Comparison of ENCODE assay signal across 8 cellular contexts in the genomic region with DNA sequence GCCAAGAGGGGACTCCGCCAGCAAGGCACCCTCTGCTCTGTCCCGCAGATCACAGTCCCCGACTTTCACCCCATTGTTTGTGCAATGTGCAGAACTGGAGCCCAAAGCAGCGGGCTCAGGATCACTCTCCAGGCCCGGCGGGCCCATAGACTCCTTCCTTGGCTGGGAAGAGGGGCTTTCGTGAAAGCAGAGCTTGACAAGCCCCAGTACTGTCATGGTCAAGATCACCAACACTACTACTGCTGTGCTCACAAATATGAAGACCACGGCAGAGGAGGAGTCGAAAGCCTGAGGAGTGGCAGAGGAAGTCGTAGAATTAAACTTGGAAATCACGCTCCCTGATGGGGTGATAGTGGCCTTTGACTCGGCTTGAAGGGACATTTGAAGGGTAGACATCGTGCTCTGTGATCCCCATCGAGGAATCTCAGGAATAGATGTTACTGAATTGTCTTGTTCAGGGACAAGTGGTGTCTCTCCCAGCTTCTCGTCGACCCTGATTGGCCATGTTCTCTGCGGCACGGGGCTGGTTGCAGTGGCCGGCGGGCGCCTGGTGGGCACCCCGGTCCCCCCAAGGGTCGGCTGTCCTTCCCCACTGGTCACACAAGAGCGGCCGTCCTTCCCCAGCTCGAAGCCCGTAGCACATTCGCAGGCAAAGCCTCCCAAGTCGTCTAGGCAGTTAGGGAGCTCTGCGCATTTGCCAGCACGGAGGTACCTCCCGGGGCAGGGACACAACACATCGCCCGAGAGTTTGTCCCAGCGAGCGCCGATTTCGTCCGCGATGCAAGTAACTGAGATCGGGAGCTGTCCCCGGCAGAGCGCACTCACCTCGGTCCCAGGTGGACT. TPM values are rescaled to one million over a fixed set of nuclear protein-coding genes. Genes with fewer than 3 reads are reported as not detected.
A peak's percentile ranks its signal among the peaks of the same experiment; 100 is the strongest.
DNase-seq lines count a peak whose midpoint lies in the region; ATAC-seq and TF ChIP-seq lines count a peak whose summit lies in the region.
"Had no signal": no experiment of that assay in that cellular context is flagged by ENCODE, and none has a peak within 500 bp of the region (broad histone marks: within the 10 kb centered on the region; RNA-seq: fewer than 3 reads in every experiment).

No MANE protein-coding gene starts in this region.

- intact Hi-C loops in dorsolateral prefrontal cortex (cut with DNase I) (no loop called here), lower leg skin (cut with DNase I; ENCODE audit: low total_unique reads) (no loop called here)

- peaks cover 11% of the 10 kb centered on the region for H3K4me1 ChIP-seq in suprapubic skin

- POLR2A ChIA-PET in T-cell (lab: Charles Lee): no interaction called here

- no peaks in the 10 kb centered on the region for H3K36me3 ChIP-seq in suprapubic skin

- peaks cover 6 to 13% (median 12%) of the 10 kb centered on the region in 3 donors for H3K4me1 Mint-ChIP-seq in T-cell
- peaks cover 4% of the 10 kb centered on the region for H3K4me1 Mint-ChIP-seq in chondrocyte (ENCODE audit: low read depth)

- no peaks in the 10 kb centered on the region for H3K9me3 Mint-ChIP-seq in T-cell
- no peaks in the 10 kb centered on the region for H3K9me3 Mint-ChIP-seq in chondrocyte (ENCODE audit: low read depth)

- H3K4me3 ChIP-seq in dorsolateral prefrontal cortex (peak overlapping the region; percentile 1 to 69 (median 53)), lower leg skin (ENCODE audit: low read depth, poor library complexity, severe bottlenecking) (peak overlapping the region; percentile 16), suprapubic skin (peak overlapping the region; percentile 49)

- TF ChIP-seq CTCF in dorsolateral prefrontal cortex (IDR thresholded peaks at IDR 0.05 in 54 of 56, conservative IDR thresholded peaks at IDR 0.05 in 2 of 56; ENCODE audit: low read depth in 1 of 56, partially characterized antibody in 56 of 56) (no peak), lower leg skin (IDR thresholded peaks at IDR 0.05) (no peak), suprapubic skin (IDR thresholded peaks at IDR 0.05) (no peak), chondrocyte (IDR thresholded peaks at IDR 0.05) (no peak)

- H3K4me3 Mint-ChIP-seq in T-cell (peak overlapping the region; percentile 18 to 72 (median 29)), chondrocyte (ENCODE audit: unreplicated experiment) (no peak overlapping the region)

- no peak for TF ChIP-seq POLR2A in lower leg skin (IDR thresholded peaks at IDR 0.05)
- no peak for TF ChIP-seq POLR2A in suprapubic skin (IDR thresholded peaks at IDR 0.05)

- TF ChIP-seq EP300 in suprapubic skin (IDR thresholded peaks at IDR 0.05): no peak

- H3K36me3 Mint-ChIP-seq in T-cell (no peaks in the 10 kb centered on the region), chondrocyte (ENCODE audit: low read depth) (no peaks in the 10 kb centered on the region)

- no peak overlapping the region for H3K27ac Mint-ChIP-seq in T-cell
- H3K27ac Mint-ChIP-seq in chondrocyte (ENCODE audit: unreplicated experiment): no peak overlapping the region

- 29 to 49% methylated on average over 24 to 41 of the region's 44 CpGs for WGBS in lower leg skin, 2 donors
- WGBS in suprapubic skin: 56% methylated on average over 20 of the region's 44 CpGs

- H3K27me3 Mint-ChIP-seq in T-cell: peaks cover 26 to 32% of the 10 kb centered on the region in 2 donors
- peaks cover 32% of the 10 kb centered on the region for H3K27me3 Mint-ChIP-seq in chondrocyte (ENCODE audit: low read depth)

- CTCF ChIA-PET in T-cell (lab: Charles Lee): no interaction called here

- H3K27ac ChIP-seq in dorsolateral prefrontal cortex: peak overlapping the region in 46 of 59 donors; percentile 4 to 82 (median 62)
- peak overlapping the region; percentile 67 for H3K27ac ChIP-seq in suprapubic skin

- ATAC-seq in T-cell (replicated peaks in 1 of 4): no peak
- ATAC-seq in HG03457 (IDR thresholded peaks at IDR 0.05; ENCODE audit: unreplicated experiment): no peak

- peaks cover 0 to 36% (median 13%) of the 10 kb centered on the region in 45 donors for H3K27me3 ChIP-seq in dorsolateral prefrontal cortex
- peaks cover 24% of the 10 kb centered on the region for H3K27me3 ChIP-seq in suprapubic skin

- H3K9me3 ChIP-seq in suprapubic skin: no peaks in the 10 kb centered on the region

- DNase-seq in T-cell: no peak
- peak in 4 of 10 donors; percentile 5 to 46 (median 30) for DNase-seq in dorsolateral prefrontal cortex
- peak in 1 of 2 donors; percentile 83 for DNase-seq in lower leg skin (ENCODE audit: low spot score in 2 of 2)
- no peak for DNase-seq in suprapubic skin (ENCODE audit: low spot score in 2 of 2)
- no peak for DNase-seq in NCI-H2107 (lab: John Stamatoyannopoulos, UW)
- DNase-seq in chondrocyte (ENCODE audit: low spot score): no peak
- DNase-seq: T1000 had no signal

RNA-seq across cellular contexts. Expression of a gene that starts 1.1 kb away (rescaled TPM):
- not detected for total RNA-seq in T-cell
- 10 to 100 TPM in 38 of 120 experiments, 1 to 10 TPM in 82; 4.6 to 20.8 (median 8.9) TPM for total RNA-seq in dorsolateral prefrontal cortex
- total RNA-seq in lower leg skin: 10 to 100 TPM; 10.2 to 25.8 (median 16.9) TPM
- total RNA-seq in suprapubic skin: 10 to 100 TPM in 1 of 4 donors, 1 to 10 TPM in 3; 5.9 to 18.9 (median 8.6) TPM
- total RNA-seq in chondrocyte: not detected in 3 replicates

RNA-seq across cellular contexts. Expression of a gene that starts 47.1 kb away (rescaled TPM):
- not detected for total RNA-seq in T-cell
- total RNA-seq in dorsolateral prefrontal cortex: 10 to 100 TPM in 93 of 120 experiments, 1 to 10 TPM in 27; 3.2 to 29.4 (median 13.0) TPM
- 1 to 10 TPM in 1 of 4 donors, under 1 TPM in 3; 0.07 to 1.2 (median 0.49) TPM for total RNA-seq in lower leg skin
- total RNA-seq in suprapubic skin: under 1 TPM in 3 of 4 donors, not detected in 1; 0.24 to 0.98 (median 0.44) TPM
- total RNA-seq in chondrocyte: not detected in 3 replicates
